11 cellular contexts compared by ENCODE assay signal in genomic region chr22:48104102-48104738, GRCh38.
"Had no signal": no experiment of that assay in that cellular context is flagged by ENCODE, and none has a peak within 500 bp of the region (broad histone marks: within the 10 kb centered on the region; RNA-seq: fewer than 3 reads in every experiment).

No MANE protein-coding gene starts in this region.

- DNase-seq: activated CD4-positive, alpha-beta T cell treated with anti-CD3 and anti-CD28 coated beads for 48 hours; activated T-cell treated with anti-CD3 and anti-CD28 coated beads for 4 hours; gastrocnemius medialis; heart right ventricle; left ventricle myocardium inferior; mesenchymal stem cell; pancreas; SK-N-SH; stimulated activated CD4-positive, alpha-beta T cell treated with anti-CD3 and anti-CD28 coated beads, Interleukin-4, amount 100 ng/mL, for 4 hours had no signal

- ATAC-seq: activated T-helper 17 cell treated with anti-CD3 and anti-CD28 coated beads, Interleukin-2, amount 50 U/mL, for 72 hours; gastrocnemius medialis; heart right ventricle; pancreas had no signal

- H3K27ac Mint-ChIP-seq: activated naive CD4-positive, alpha-beta T cell treated with anti-CD3 and anti-CD28 coated beads, Interleukin-2, amount 50 U/mL, for 24 hours; activated T-helper 17 cell treated with anti-CD3 and anti-CD28 coated beads, Interleukin-2, amount 50 U/mL, for 72 hours had no signal

- H3K4me3 Mint-ChIP-seq: activated naive CD4-positive, alpha-beta T cell treated with anti-CD3 and anti-CD28 coated beads, Interleukin-2, amount 50 U/mL, for 24 hours; activated T-helper 17 cell treated with anti-CD3 and anti-CD28 coated beads, Interleukin-2, amount 50 U/mL, for 72 hours had no signal

- H3K9me3 Mint-ChIP-seq: activated naive CD4-positive, alpha-beta T cell treated with anti-CD3 and anti-CD28 coated beads, Interleukin-2, amount 50 U/mL, for 24 hours; activated T-helper 17 cell treated with anti-CD3 and anti-CD28 coated beads, Interleukin-2, amount 50 U/mL, for 72 hours had no signal

- H3K36me3 Mint-ChIP-seq: activated naive CD4-positive, alpha-beta T cell treated with anti-CD3 and anti-CD28 coated beads, Interleukin-2, amount 50 U/mL, for 24 hours had no signal
